Comparison of ENCODE assay signal across 17 cellular contexts in genomic region chr14:103491691-103492090, GRCh38.
"Had no signal": no experiment of that assay in that cellular context is flagged by ENCODE, and none has a peak within 500 bp of the region (broad histone marks: within the 10 kb centered on the region; RNA-seq: fewer than 3 reads in every experiment).

No MANE protein-coding gene starts in this region.

- H3K4me3 Mint-ChIP-seq: activated CD4-positive, alpha-beta T cell treated with anti-CD3 and anti-CD28 coated beads, Interleukin-2, amount 10 ng/mL, durations not matched to agents 7 days and 5 days; activated naive CD4-positive, alpha-beta T cell treated with anti-CD3 and anti-CD28 coated beads, Interleukin-2, amount 50 U/mL, for 24 hours; activated T-cell treated with anti-CD3 and anti-CD28 coated beads, Interleukin-2, amount 50 U/mL, for 24 hours; stimulated activated naive B cell treated with anti-CD40 and anti-IgM and Interleukin-4, amounts not matched to agents 10 μg/mL and 1 μg/mL and 100 μg/mL, for 72 hours had no signal

- H3K9me3 Mint-ChIP-seq: activated CD4-positive, alpha-beta T cell treated with anti-CD3 and anti-CD28 coated beads, Interleukin-2, amount 10 ng/mL, durations not matched to agents 7 days and 5 days; activated naive CD4-positive, alpha-beta T cell treated with anti-CD3 and anti-CD28 coated beads, Interleukin-2, amount 50 U/mL, for 24 hours; activated T-cell treated with anti-CD3 and anti-CD28 coated beads, Interleukin-2, amount 50 U/mL, for 24 hours; stimulated activated naive B cell treated with anti-CD40 and anti-IgM and Interleukin-4, amounts not matched to agents 10 μg/mL and 1 μg/mL and 100 μg/mL, for 72 hours had no signal

- H3K4me1 Mint-ChIP-seq: activated CD4-positive, alpha-beta T cell treated with anti-CD3 and anti-CD28 coated beads, Interleukin-2, amount 10 ng/mL, durations not matched to agents 7 days and 5 days; activated naive CD4-positive, alpha-beta T cell treated with anti-CD3 and anti-CD28 coated beads, Interleukin-2, amount 50 U/mL, for 24 hours; stimulated activated naive B cell treated with anti-CD40 and anti-IgM and Interleukin-4, amounts not matched to agents 10 μg/mL and 1 μg/mL and 100 μg/mL, for 72 hours had no signal

- DNase-seq: activated CD4-positive, alpha-beta T cell treated with anti-CD3 and anti-CD28 coated beads, Interleukin-2, amount 10 ng/mL, durations not matched to agents 7 days and 5 days; activated effector memory CD4-positive, alpha-beta T cell treated with anti-CD3 and anti-CD28 coated beads, Interleukin-2, amount 50 U/mL, for 16 hours; activated T-cell treated with anti-CD3 and anti-CD28 coated beads, Interleukin-2, amount 50 U/mL, for 24 hours; effector memory CD4-positive, alpha-beta T cell; midbrain; retina; stimulated activated CD4-positive, alpha-beta T cell treated with anti-CD3 and anti-CD28 coated beads, Interleukin-4, amount 100 ng/mL, for 1 hour; stimulated activated naive B cell treated with anti-CD40 and anti-IgM and Interleukin-4, amounts not matched to agents 10 μg/mL and 1 μg/mL and 100 μg/mL, for 72 hours; substantia nigra; SW 1271; transverse colon had no signal

- H3K27ac ChIP-seq: epithelial cell of prostate, hepatocyte, parathyroid adenoma, SJSA1, transverse colon, vagina had no signal

- H3K79me2 ChIP-seq: hepatocyte, parathyroid adenoma had no signal

- H3K27me3 ChIP-seq: hepatocyte, SJSA1, transverse colon, vagina had no signal

- H3K9ac ChIP-seq: parathyroid adenoma had no signal

- H3K27ac Mint-ChIP-seq: activated CD4-positive, alpha-beta T cell treated with anti-CD3 and anti-CD28 coated beads, Interleukin-2, amount 10 ng/mL, durations not matched to agents 7 days and 5 days; activated naive CD4-positive, alpha-beta T cell treated with anti-CD3 and anti-CD28 coated beads, Interleukin-2, amount 50 U/mL, for 24 hours; stimulated activated naive B cell treated with anti-CD40 and anti-IgM and Interleukin-4, amounts not matched to agents 10 μg/mL and 1 μg/mL and 100 μg/mL, for 72 hours had no signal

- H3K4me3 ChIP-seq: hepatocyte, SJSA1, transverse colon, vagina had no signal

- H2AFZ ChIP-seq: hepatocyte, parathyroid adenoma had no signal

- H3K9me3 ChIP-seq: SJSA1, transverse colon, vagina had no signal

- ATAC-seq: stimulated activated naive B cell treated with anti-CD40 and anti-IgM and Interleukin-4, amounts not matched to agents 10 μg/mL and 1 μg/mL and 100 μg/mL, for 72 hours had no signal

- H3K4me2 ChIP-seq: hepatocyte had no signal

- H3K27me3 Mint-ChIP-seq: activated CD4-positive, alpha-beta T cell treated with anti-CD3 and anti-CD28 coated beads, Interleukin-2, amount 10 ng/mL, durations not matched to agents 7 days and 5 days; activated naive CD4-positive, alpha-beta T cell treated with anti-CD3 and anti-CD28 coated beads, Interleukin-2, amount 50 U/mL, for 24 hours; activated T-cell treated with anti-CD3 and anti-CD28 coated beads, Interleukin-2, amount 50 U/mL, for 24 hours; stimulated activated naive B cell treated with anti-CD40 and anti-IgM and Interleukin-4, amounts not matched to agents 10 μg/mL and 1 μg/mL and 100 μg/mL, for 72 hours had no signal

- H3K4me1 ChIP-seq: parathyroid adenoma, SJSA1, transverse colon, vagina had no signal
